ENCODE assay signal across 14 cellular contexts in genomic region chr6:19697744-19698290, GRCh38.
A peak's percentile ranks its signal among the peaks of the same experiment; 100 is the strongest.
DNase-seq lines count a peak whose midpoint lies in the region; ATAC-seq and TF ChIP-seq lines count a peak whose summit lies in the region.
"Had no signal": no experiment of that assay in that cellular context is flagged by ENCODE, and none has a peak within 500 bp of the region (broad histone marks: within the 10 kb centered on the region; RNA-seq: fewer than 3 reads in every experiment).

No MANE protein-coding gene starts in this region.

- CTCF ChIA-PET in AG04450 (lab: Charles Lee) = no interaction called here
- CTCF ChIA-PET in activated CD4-positive, alpha-beta memory T cell treated with anti-CD3 and anti-CD28 coated beads, Interleukin-2, amount 10 ng/mL, durations not matched to agents 7 days and 5 days (lab: Charles Lee) = no interaction called here

- no peak overlapping the region for H3K27ac Mint-ChIP-seq in activated CD4-positive, alpha-beta memory T cell treated with anti-CD3 and anti-CD28 coated beads, Interleukin-2, amount 10 ng/mL, durations not matched to agents 7 days and 5 days
- H3K27ac Mint-ChIP-seq in activated CD4-positive, alpha-beta T cell treated with anti-CD3 and anti-CD28 coated beads, Interleukin-2, amount 10 ng/mL, durations not matched to agents 24 days and 14 days = no peak overlapping the region

- DNase-seq in AG04450 (ENCODE audit: low read depth, low spot score) = peak; percentile 41
- peak; percentile 77 for DNase-seq in H4 (ENCODE audit: low spot score)
- DNase-seq in fibroblast of the aortic adventitia (ENCODE audit: low read depth) = peak; percentile 66
- DNase-seq in activated CD4-positive, alpha-beta memory T cell treated with anti-CD3 and anti-CD28 coated beads, Interleukin-2, amount 10 ng/mL, durations not matched to agents 7 days and 5 days = no peak
- DNase-seq in stimulated activated naive CD4-positive, alpha-beta T cell treated with Interleukin-2 at 50 U/mL for 16 hours (lab: John Stamatoyannopoulos, UW) = no peak
- no peak for DNase-seq in stimulated activated CD4-positive, alpha-beta T cell treated with anti-CD3 and anti-CD28 coated beads, Interleukin-2, amount 100 ng/mL, for 24 hours
- DNase-seq in activated CD4-positive, alpha-beta T cell treated with anti-CD3 and anti-CD28 coated beads, Interleukin-2, amount 10 ng/mL, durations not matched to agents 24 days and 14 days = no peak
- DNase-seq: activated CD8-positive, alpha-beta memory T cell treated with anti-CD3 and anti-CD28 coated beads, Interleukin-2, amount 50 U/mL, for 4 hours; BE2C; effector CD4-positive, alpha-beta T cell; hippocampal formation; Peyer's patch; stimulated activated CD4-positive, alpha-beta T cell treated with anti-CD3 and anti-CD28 coated beads, Interleukin-15, amount 100 ng/mL, for 24 hours had no signal

- intact Hi-C loops in activated CD4-positive, alpha-beta T cell treated with anti-CD3 and anti-CD28 coated beads, Interleukin-2, amount 10 ng/mL, durations not matched to agents 24 days and 14 days (cut with micrococcal nuclease) = no loop called here

- H3K9me3 Mint-ChIP-seq in activated CD4-positive, alpha-beta memory T cell treated with anti-CD3 and anti-CD28 coated beads, Interleukin-2, amount 10 ng/mL, durations not matched to agents 7 days and 5 days = peaks cover 6% of the 10 kb centered on the region
- H3K9me3 Mint-ChIP-seq in activated CD4-positive, alpha-beta T cell treated with anti-CD3 and anti-CD28 coated beads, Interleukin-2, amount 10 ng/mL, durations not matched to agents 24 days and 14 days = peaks cover 2% of the 10 kb centered on the region

- no peaks in the 10 kb centered on the region for H3K4me1 Mint-ChIP-seq in activated CD4-positive, alpha-beta memory T cell treated with anti-CD3 and anti-CD28 coated beads, Interleukin-2, amount 10 ng/mL, durations not matched to agents 7 days and 5 days
- no peaks in the 10 kb centered on the region for H3K4me1 Mint-ChIP-seq in activated CD4-positive, alpha-beta T cell treated with anti-CD3 and anti-CD28 coated beads, Interleukin-2, amount 10 ng/mL, durations not matched to agents 24 days and 14 days

- TF ChIP-seq CTCF in AG04450 (IDR thresholded peaks at IDR 0.05; ENCODE audit: low read depth, low read length) (no peak), fibroblast of the aortic adventitia (IDR thresholded peaks at IDR 0.05; ENCODE audit: insufficient read depth, low read length) (no peak)

- ATAC-seq in SK-N-SH treated with all-trans-retinoic acid at 6 μM for 48 hours = peak; percentile 91

- no peak overlapping the region for H3K4me3 Mint-ChIP-seq in activated CD4-positive, alpha-beta memory T cell treated with anti-CD3 and anti-CD28 coated beads, Interleukin-2, amount 10 ng/mL, durations not matched to agents 7 days and 5 days
- no peak overlapping the region for H3K4me3 Mint-ChIP-seq in activated CD4-positive, alpha-beta T cell treated with anti-CD3 and anti-CD28 coated beads, Interleukin-2, amount 10 ng/mL, durations not matched to agents 24 days and 14 days

- peaks cover 7% of the 10 kb centered on the region for H3K27me3 ChIP-seq in AG04450 (ENCODE audit: control insufficient read depth, insufficient read depth, low read length)
- H3K27me3 ChIP-seq: BE2C, Peyer's patch had no signal

- no peaks in the 10 kb centered on the region for H3K36me3 Mint-ChIP-seq in activated CD4-positive, alpha-beta memory T cell treated with anti-CD3 and anti-CD28 coated beads, Interleukin-2, amount 10 ng/mL, durations not matched to agents 7 days and 5 days (ENCODE audit: low read depth)
- H3K36me3 Mint-ChIP-seq in activated CD4-positive, alpha-beta T cell treated with anti-CD3 and anti-CD28 coated beads, Interleukin-2, amount 10 ng/mL, durations not matched to agents 24 days and 14 days (ENCODE audit: low read depth) = no peaks in the 10 kb centered on the region

- H3K4me3 ChIP-seq in AG04450 (ENCODE audit: low read depth, low read length) (no peak overlapping the region), fibroblast of the aortic adventitia (ENCODE audit: low read depth, low read length) (no peak overlapping the region)
- H3K4me3 ChIP-seq: Peyer's patch had no signal

- no peak overlapping the region for H3K27ac ChIP-seq in AG04450 (ENCODE audit: low read depth, low read length)
- H3K27ac ChIP-seq: Peyer's patch had no signal

- H3K27me3 Mint-ChIP-seq in activated CD4-positive, alpha-beta memory T cell treated with anti-CD3 and anti-CD28 coated beads, Interleukin-2, amount 10 ng/mL, durations not matched to agents 7 days and 5 days = no peaks in the 10 kb centered on the region
- H3K27me3 Mint-ChIP-seq in activated CD4-positive, alpha-beta T cell treated with anti-CD3 and anti-CD28 coated beads, Interleukin-2, amount 10 ng/mL, durations not matched to agents 24 days and 14 days = no peaks in the 10 kb centered on the region

- POLR2A ChIA-PET in AG04450 (lab: Yijun Ruan, JAX) = no interaction called here
- POLR2A ChIA-PET in activated CD4-positive, alpha-beta memory T cell treated with anti-CD3 and anti-CD28 coated beads, Interleukin-2, amount 10 ng/mL, durations not matched to agents 7 days and 5 days (lab: Charles Lee) = no interaction called here

- H3K9me3 ChIP-seq in AG04450 (ENCODE audit: control insufficient read depth, insufficient read depth, low read length) = no peaks in the 10 kb centered on the region
- H3K9me3 ChIP-seq: BE2C, Peyer's patch had no signal

TF ChIP-seq in SK-N-SH treated with all-trans-retinoic acid at 6 μM for 48 hours, 23 proteins besides CTCF, POLR2A, EP300 and RAD21:
- TF ChIP-seq CSRNP3 (CRISPR knock-in tag; IDR thresholded peaks at IDR 0.05) (no peak), ZC3H10 (CRISPR knock-in tag; IDR thresholded peaks at IDR 0.05) (peak; percentile 56)

Comparison
In these comparisons a context has a peak if more than half of its experiments do, and no peak if none do; other contexts are left out.
1. DNase-seq: peak in AG04450 (single experiment), H4 (single experiment) and fibroblast of the aortic adventitia (single experiment); none in activated CD4-positive, alpha-beta memory T cell treated with anti-CD3 and anti-CD28 coated beads, Interleukin-2, amount 10 ng/mL, durations not matched to agents 7 days and 5 days (single experiment), stimulated activated naive CD4-positive, alpha-beta T cell treated with Interleukin-2 at 50 U/mL for 16 hours (single experiment), stimulated activated CD4-positive, alpha-beta T cell treated with anti-CD3 and anti-CD28 coated beads, Interleukin-2, amount 100 ng/mL, for 24 hours (0 of 2) and activated CD4-positive, alpha-beta T cell treated with anti-CD3 and anti-CD28 coated beads, Interleukin-2, amount 10 ng/mL, durations not matched to agents 24 days and 14 days (single experiment).